8 cellular contexts compared by ENCODE assay signal in genomic region chr1:207910678-207911354, GRCh38. TPM values are rescaled to one million over a fixed set of nuclear protein-coding genes. Genes with fewer than 3 reads are reported as not detected.
A peak's percentile ranks its signal among the peaks of the same experiment; 100 is the strongest.
DNase-seq lines count a peak whose midpoint lies in the region; ATAC-seq, FAIRE-seq and TF ChIP-seq lines count a peak whose summit lies in the region.

TSS of gene CD34 (minus strand) at chr1:207911125. CDS start at chr1:207911080, 45 bp downstream.

- TF ChIP-seq POLR2A in GM12878 (IDR thresholded peaks at IDR 0.05; ENCODE audit: low read depth, low read length): no peak

- RAD21 ChIA-PET in GM12878 (lab: Charles Lee; ENCODE audit: unreplicated experiment): interaction anchor here (1.0 to 1.9 kb wide), 2 partner anchors 26 to 52 kb away, joined by 3 to 4 read pairs; no protein-coding TSS in a partner anchor

- TF ChIP-seq EP300 in GM12878 (IDR thresholded peaks at IDR 0.05; ENCODE audit: borderline replicate concordance in 1 of 2, control insufficient read depth in 1 of 2, low read depth in 2 of 2, low read length in 2 of 2): no peak

- no peak for DNase-seq in natural killer cell treated with Interleukin-12 subunit alpha and Interleukin-12 subunit beta and Interleukin-15 and Interleukin-18, amount 100 ng/mL, for 72 hours (ENCODE audit: low spot score)
- no peak for DNase-seq in natural killer cell
- no peak for DNase-seq in GM12878 (ENCODE audit: low read depth, low spot score)
- no peak for DNase-seq in immature natural killer cell
- DNase-seq in stimulated activated CD4-positive, alpha-beta T cell treated with anti-CD3 and anti-CD28 coated beads, Interleukin-4, amount 100 ng/mL, for 1 hour: peak; percentile 12
- no peak for DNase-seq in D721Med (ENCODE audit: insufficient read length, low spot score)

- H3K27ac ChIP-seq in GM12878 (ENCODE audit: control insufficient read depth, insufficient read depth): no peak within 1 kb of the TSS

- H3K27me3 ChIP-seq in GM12878 (replicated peaks in 1 of 2; ENCODE audit: control insufficient read depth in 2 of 2, insufficient read depth in 2 of 2, low read length in 1 of 2): peaks cover 22 to 26% of the 10 kb centered on the region in 2 experiments

- intact Hi-C loops in natural killer cell (cut with micrococcal nuclease) (no loop called here), GM12878 (cut with micrococcal nuclease; ENCODE audit: unreplicated experiment) (no loop called here)

- peak; percentile 34 to 63 for ATAC-seq in natural killer cell treated with Interleukin-12 subunit alpha and Interleukin-12 subunit beta and Interleukin-15 and Interleukin-18, amount 100 ng/mL, for 72 hours
- ATAC-seq in natural killer cell: no peak
- ATAC-seq in GM12878: peak; percentile 28; the same call in 2 of the 3 replicates
- ATAC-seq in GM19463 (IDR thresholded peaks at IDR 0.05; ENCODE audit: unreplicated experiment): no peak
- no peak for ATAC-seq in HG03439 (IDR thresholded peaks at IDR 0.05; ENCODE audit: unreplicated experiment)

- no peaks in the 10 kb centered on the region for H4K20me1 ChIP-seq in GM12878 (ENCODE audit: control insufficient read depth, insufficient read depth)

- SMC1A ChIA-PET in GM12878 (lab: Charles Lee; ENCODE audit: uncharacterized antibody, unreplicated experiment): no interaction called here

- no peaks in the 10 kb centered on the region for H3K4me1 ChIP-seq in GM12878 (ENCODE audit: control insufficient read depth, insufficient read depth, low read length)

- no peaks in the 10 kb centered on the region for H3K36me3 Mint-ChIP-seq in natural killer cell treated with Interleukin-12 subunit alpha and Interleukin-12 subunit beta and Interleukin-15 and Interleukin-18, amount 100 ng/mL, for 72 hours
- H3K36me3 Mint-ChIP-seq in natural killer cell: no peaks in the 10 kb centered on the region
- peaks cover 0 to 3% (median 0%) of the 10 kb centered on the region in 3 donors for H3K36me3 Mint-ChIP-seq in immature natural killer cell

- H3K36me3 ChIP-seq in GM12878 (ENCODE audit: control insufficient read depth in 2 of 2, insufficient read depth in 2 of 2, low read length in 1 of 2): no peaks in the 10 kb centered on the region

- peaks cover 0 to 8% of the 10 kb centered on the region in 2 donors for H3K4me1 Mint-ChIP-seq in natural killer cell treated with Interleukin-12 subunit alpha and Interleukin-12 subunit beta and Interleukin-15 and Interleukin-18, amount 100 ng/mL, for 72 hours (ENCODE audit: low read depth in 2 of 2)
- H3K4me1 Mint-ChIP-seq in natural killer cell (peaks cover 9 to 12% of the 10 kb centered on the region in 2 donors), immature natural killer cell (peaks cover 6 to 15% of the 10 kb centered on the region in 2 donors)

- 12% methylated on average over 46 of the region's 54 CpGs for WGBS in GM12878 (ENCODE audit: insufficient coverage, insufficient replicate concordance, low lambda C conversion rate, missing lambda C conversion rate)

- no peak for TF ChIP-seq RAD21 in GM12878 (IDR thresholded peaks at IDR 0.05; ENCODE audit: insufficient read depth, low read depth, low read length)

- no peak for FAIRE-seq in GM12878 (lab: Jason Lieb, UNC)
- no peak for FAIRE-seq in D721Med (lab: Jason Lieb, UNC)

- H3K9me3 ChIP-seq in GM12878 (replicated peaks; ENCODE audit: control insufficient read depth, insufficient read depth, low read length): no peaks in the 10 kb centered on the region

- no peak within 1 kb of the TSS for H2AFZ ChIP-seq in GM12878 (ENCODE audit: control insufficient read depth, low read depth, low read length)

- TF ChIP-seq CTCF in natural killer cell (IDR thresholded peaks at IDR 0.05) (no peak), GM12878 (IDR thresholded peaks at IDR 0.05 in 2 of 3, conservative IDR thresholded peaks at IDR 0.05 in 1 of 3; ENCODE audit: control insufficient read depth in 2 of 3, extremely low read depth in 1 of 3, insufficient read depth in 1 of 3, low read depth in 3 of 3, low read length in 3 of 3) (no peak), D721Med (IDR thresholded peaks at IDR 0.05; ENCODE audit: insufficient read depth, missing control alignments) (no peak)

- no peaks in the 10 kb centered on the region for H3K9me3 Mint-ChIP-seq in natural killer cell treated with Interleukin-12 subunit alpha and Interleukin-12 subunit beta and Interleukin-15 and Interleukin-18, amount 100 ng/mL, for 72 hours
- H3K9me3 Mint-ChIP-seq in natural killer cell: no peaks in the 10 kb centered on the region
- no peaks in the 10 kb centered on the region for H3K9me3 Mint-ChIP-seq in immature natural killer cell

- no peak within 1 kb of the TSS for H3K27ac Mint-ChIP-seq in natural killer cell treated with Interleukin-12 subunit alpha and Interleukin-12 subunit beta and Interleukin-15 and Interleukin-18, amount 100 ng/mL, for 72 hours
- H3K27ac Mint-ChIP-seq in natural killer cell (no peak within 1 kb of the TSS), immature natural killer cell (no peak within 1 kb of the TSS)

- H3K4me3 ChIP-seq in GM12878: no peak within 1 kb of the TSS

- H3K79me2 ChIP-seq in GM12878 (ENCODE audit: control insufficient read depth, insufficient read depth, low read length): no peaks in the 10 kb centered on the region

- CTCF ChIA-PET in GM12878 (lab: Yijun Ruan, JAX): interaction anchor here (1.1 kb wide), 1 partner anchor 14 kb away, joined by 4 read pairs; no protein-coding TSS in a partner anchor

- H3K27me3 Mint-ChIP-seq in natural killer cell treated with Interleukin-12 subunit alpha and Interleukin-12 subunit beta and Interleukin-15 and Interleukin-18, amount 100 ng/mL, for 72 hours: peaks cover 37 to 53% of the 10 kb centered on the region in 2 donors
- peaks cover 57 to 70% of the 10 kb centered on the region in 2 donors for H3K27me3 Mint-ChIP-seq in natural killer cell (ENCODE audit: low read depth in 2 of 2)
- H3K27me3 Mint-ChIP-seq in immature natural killer cell (ENCODE audit: low read depth in 3 of 3): peaks cover 13 to 21% (median 16%) of the 10 kb centered on the region in 3 donors

- in situ Hi-C loops in GM12878 (cut with MboI): no loop called here

- POLR2A ChIA-PET in GM12878 (lab: Charles Lee): no interaction called here

- no peak within 1 kb of the TSS for H3K9ac ChIP-seq in GM12878 (ENCODE audit: control insufficient read depth, insufficient read depth, low read length)

- H3K4me2 ChIP-seq in GM12878 (ENCODE audit: control insufficient read depth, insufficient read depth): no peak within 1 kb of the TSS

- no peak within 1 kb of the TSS for H3K4me3 Mint-ChIP-seq in natural killer cell treated with Interleukin-12 subunit alpha and Interleukin-12 subunit beta and Interleukin-15 and Interleukin-18, amount 100 ng/mL, for 72 hours
- H3K4me3 Mint-ChIP-seq in natural killer cell (no peak within 1 kb of the TSS), immature natural killer cell (peak within 1 kb of the TSS in 3 of 5 donors; percentile 3 to 69 (median 24))

- BruUV-seq in GM12878 (replicated peaks; lab: Mats Ljungman, UMichigan): no TSS peak

TF ChIP-seq in GM12878, 131 proteins besides CTCF, POLR2A, EP300 and RAD21:
- TF ChIP-seq HDAC6 (IDR thresholded peaks at IDR 0.05; ENCODE audit: unreplicated experiment): peak; percentile 51
- no peak for TF ChIP-seq ZNF687 (IDR thresholded peaks at IDR 0.05)

RNA-seq across cellular contexts. Expression of gene CD34, which starts in this region (rescaled TPM):
- total RNA-seq in natural killer cell treated with Interleukin-12 subunit alpha and Interleukin-12 subunit beta and Interleukin-15 and Interleukin-18, amount 100 ng/mL, for 72 hours: not detected
- total RNA-seq in natural killer cell (under 1 TPM in 2 of 3 donors, not detected in 1; 0.14 to 0.30 TPM), GM12878 (2014; rRNA removed) (not detected in 2 replicates), GM12878 (2014; rRNA removed; fragmentation: Illumina TruSeq; extraction: Trizol) (not detected in 2 replicates), GM12878 (2021) (0.08 TPM in 1 of 2 replicates, not detected in the other)
- total RNA-seq in GM12878 (2013; cell fraction: nucleolus; rRNA removed): 0.22 TPM in 1 of 2 replicates, not detected in the other
- polyA plus RNA-seq in GM12878 (2011; ENCODE audit: low read depth): not detected
- polyA plus RNA-seq in GM12878 (2011; rRNA removed) (under 0.01 and 0.03 TPM in 2 replicates), GM12878 (2014; fragmentation: Illumina TruSeq; extraction: Trizol) (not detected in 2 replicates), GM12878 (2014; fragmentation: Nextera tagmentation; extraction: Ambion mirVana) (under 1 TPM in 1 of 2 experiments, not detected in 1; 0.02 TPM), GM12878 (2014; rRNA removed) (0.03 and 0.05 TPM in 2 replicates), GM12878 (2016; fragmentation: Nextera tagmentation; extraction: Ambion mirVana) (not detected), immature natural killer cell (not detected)
- 0.02 and 0.03 TPM in 2 replicates for polyA plus RNA-seq in GM12878 (2011; cell fraction: cytosol; rRNA removed)
- polyA plus RNA-seq in GM12878 (2011; cell fraction: nucleus; rRNA removed): 0.01 TPM in 1 of 2 replicates, not detected in the other
- not detected in 2 replicates for polyA plus RNA-seq in GM12878 (2012)
- polyA minus RNA-seq in GM12878 (2011; rRNA and poly(A)+ RNA removed): under 0.01 TPM in 1 of 2 replicates, not detected in the other
- not detected in 2 replicates for polyA minus RNA-seq in GM12878 (2011; cell fraction: cytosol; rRNA and poly(A)+ RNA removed)
- under 0.01 TPM in 2 replicates for polyA minus RNA-seq in GM12878 (2011; cell fraction: nucleus; rRNA and poly(A)+ RNA removed)

Comparison
In these comparisons a context has a peak if more than half of its experiments do, and no peak if none do; other contexts are left out.
1. Peak in ATAC-seq in natural killer cell treated with Interleukin-12 subunit alpha and Interleukin-12 subunit beta and Interleukin-15 and Interleukin-18, amount 100 ng/mL, for 72 hours; RNA of the gene not detected or under 1 TPM.
2. Peak in ATAC-seq in GM12878; RNA of the gene not detected or under 1 TPM.
3. H3K4me3 Mint-ChIP-seq: peak in immature natural killer cell (3 of 5); none in natural killer cell treated with Interleukin-12 subunit alpha and Interleukin-12 subunit beta and Interleukin-15 and Interleukin-18, amount 100 ng/mL, for 72 hours (single experiment) and natural killer cell (single experiment).